In the genomic region with DNA sequence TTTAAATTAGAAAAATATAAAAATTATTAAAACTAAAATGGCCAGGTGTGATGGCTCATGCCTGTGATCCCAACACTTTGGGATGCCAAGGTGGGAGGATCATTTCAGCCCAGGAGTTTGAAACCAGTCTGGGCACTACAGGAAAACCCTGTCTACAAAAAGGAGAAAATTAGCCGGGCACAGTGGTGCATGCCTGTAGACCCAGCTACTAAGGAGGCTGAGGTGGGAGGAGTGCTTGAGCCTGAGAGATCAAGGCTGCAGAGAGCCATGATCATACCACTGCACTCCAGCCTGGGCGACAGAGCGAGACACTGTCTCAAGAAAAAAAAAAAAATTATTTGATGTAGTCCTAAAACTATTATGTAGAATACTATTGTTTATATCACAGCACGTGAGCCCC, we compare ENCODE assay signal across 7 cellular contexts. TPM values are rescaled to one million over a fixed set of nuclear protein-coding genes. Genes with fewer than 3 reads are reported as not detected.
"Had no signal": no experiment of that assay in that cellular context is flagged by ENCODE, and none has a peak within 500 bp of the region (broad histone marks: within the 10 kb centered on the region; RNA-seq: fewer than 3 reads in every experiment).

No MANE protein-coding gene starts in this region.

RNA-seq across cellular contexts. Expression of gene RNU1-3, which starts 57.0 kb away (rescaled TPM):
- total RNA-seq: myocyte had no signal
- polyA plus RNA-seq: cardiac muscle cell, foreskin keratinocyte, heart left ventricle, ovary, SK-N-SH, spleen had no signal
